21 cellular contexts compared by ENCODE assay signal in genomic region chr3:18679226-18679625, GRCh38.
DNase-seq lines count a peak whose midpoint lies in the region; ATAC-seq and TF ChIP-seq lines count a peak whose summit lies in the region.
"Had no signal": no experiment of that assay in that cellular context is flagged by ENCODE, and none has a peak within 500 bp of the region (broad histone marks: within the 10 kb centered on the region; RNA-seq: fewer than 3 reads in every experiment).

No MANE protein-coding gene starts in this region.

- H3K9me3 ChIP-seq in CD4-positive, CD25-positive, alpha-beta regulatory T cell (ENCODE audit: control insufficient read depth in 2 of 2, low read length in 2 of 2), result no peaks in the 10 kb centered on the region
- peaks cover 0 to 5% (median 0%) of the 10 kb centered on the region in 11 donors for H3K9me3 ChIP-seq in heart right ventricle
- H3K9me3 ChIP-seq: body of pancreas, esophagus muscularis mucosa, psoas muscle had no signal

- H3K9me3 Mint-ChIP-seq in CD4-positive, CD25-positive, alpha-beta regulatory T cell, result peaks cover 0 to 2% (median 0%) of the 10 kb centered on the region in 7 donors
- H3K9me3 Mint-ChIP-seq in activated T-cell treated with anti-CD3 and anti-CD28 coated beads, Interleukin-2, amount 50 U/mL, for 72 hours, result peaks cover 3 to 5% of the 10 kb centered on the region in 2 donors
- H3K9me3 Mint-ChIP-seq in naive thymus-derived CD8-positive, alpha-beta T cell, result peaks cover 0 to 5% (median 0%) of the 10 kb centered on the region in 9 donors
- H3K9me3 Mint-ChIP-seq: nephron progenitor cell had no signal

- H3K4me1 Mint-ChIP-seq in CD4-positive, CD25-positive, alpha-beta regulatory T cell, result peaks cover 28 to 50% (median 31%) of the 10 kb centered on the region in 4 donors
- H3K4me1 Mint-ChIP-seq in activated T-cell treated with anti-CD3 and anti-CD28 coated beads, Interleukin-2, amount 50 U/mL, for 72 hours (ENCODE audit: low read depth), result peaks cover 95% of the 10 kb centered on the region
- peaks cover 27 to 69% (median 62%) of the 10 kb centered on the region in 4 donors for H3K4me1 Mint-ChIP-seq in naive thymus-derived CD8-positive, alpha-beta T cell
- H3K4me1 Mint-ChIP-seq: nephron progenitor cell had no signal

- peaks cover 20% of the 10 kb centered on the region for H3K4me1 ChIP-seq in CD4-positive, CD25-positive, alpha-beta regulatory T cell (ENCODE audit: control insufficient read depth, insufficient read depth, low read length, poor library complexity, severe bottlenecking)
- H3K4me1 ChIP-seq in heart right ventricle, result peaks cover 0 to 6% (median 0%) of the 10 kb centered on the region in 9 donors
- H3K4me1 ChIP-seq: body of pancreas, esophagus muscularis mucosa, psoas muscle had no signal

- no peaks in the 10 kb centered on the region for H3K27me3 ChIP-seq in CD4-positive, CD25-positive, alpha-beta regulatory T cell (ENCODE audit: control insufficient read depth, insufficient read depth, low read length)
- H3K27me3 ChIP-seq in heart right ventricle, result no peaks in the 10 kb centered on the region
- H3K27me3 ChIP-seq: body of pancreas, esophagus muscularis mucosa, spleen had no signal

- H3K36me3 ChIP-seq in CD4-positive, CD25-positive, alpha-beta regulatory T cell (ENCODE audit: control insufficient read depth, insufficient read depth, low read length), result no peaks in the 10 kb centered on the region
- H3K36me3 ChIP-seq in heart right ventricle, result no peaks in the 10 kb centered on the region
- H3K36me3 ChIP-seq: esophagus muscularis mucosa, spleen had no signal

- H3K4me3 Mint-ChIP-seq in CD4-positive, CD25-positive, alpha-beta regulatory T cell, result peak overlapping the region in 3 of 4 donors; percentile 39 to 74 (median 60)
- peak overlapping the region; percentile 57 to 69 for H3K4me3 Mint-ChIP-seq in activated T-cell treated with anti-CD3 and anti-CD28 coated beads, Interleukin-2, amount 50 U/mL, for 72 hours
- peak overlapping the region; percentile 51 to 81 (median 70) for H3K4me3 Mint-ChIP-seq in naive thymus-derived CD8-positive, alpha-beta T cell
- H3K4me3 Mint-ChIP-seq: nephron progenitor cell had no signal

- peak in 2 of 3 donors; percentile 34 to 85 for DNase-seq in CD4-positive, CD25-positive, alpha-beta regulatory T cell
- peak; percentile 65 to 72 for DNase-seq in activated T-cell treated with anti-CD3 and anti-CD28 coated beads, Interleukin-2, amount 50 U/mL, for 72 hours
- peak in 4 of 10 donors; percentile 15 to 56 (median 44) for DNase-seq in naive thymus-derived CD8-positive, alpha-beta T cell
- no peak for DNase-seq in NCI-H1436 treated with DMSO at 0.1 percent for 48 hours (lab: John Stamatoyannopoulos, UW)
- DNase-seq in heart right ventricle, result no peak
- no peak for DNase-seq in NCI-H446 treated with DMSO at 0.1 percent for 48 hours (lab: John Stamatoyannopoulos, UW)
- DNase-seq: activated CD8-positive, alpha-beta memory T cell treated with anti-CD3 and anti-CD28 coated beads, Interleukin-2, amount 50 U/mL, for 48 hours; body of pancreas; GF-D8; glutamatergic neuron; NCI-H1092; NCI-H2171; NCI-H774; nephron progenitor cell; psoas muscle; spleen had no signal

- H3K27ac Mint-ChIP-seq in CD4-positive, CD25-positive, alpha-beta regulatory T cell, result peak overlapping the region; percentile 26 to 89 (median 85)
- H3K27ac Mint-ChIP-seq in activated T-cell treated with anti-CD3 and anti-CD28 coated beads, Interleukin-2, amount 50 U/mL, for 72 hours, result peak overlapping the region; percentile 97
- peak overlapping the region; percentile 60 to 93 (median 84) for H3K27ac Mint-ChIP-seq in naive thymus-derived CD8-positive, alpha-beta T cell
- H3K27ac Mint-ChIP-seq: nephron progenitor cell had no signal

- peak; percentile 67 to 74 for ATAC-seq in CD4-positive, CD25-positive, alpha-beta regulatory T cell (ENCODE audit: low read depth in 2 of 2)
- ATAC-seq in GM21717 (IDR thresholded peaks at IDR 0.05; ENCODE audit: unreplicated experiment) (peak; percentile 59), heart right ventricle (no peak), GM19397 (IDR thresholded peaks at IDR 0.05; ENCODE audit: unreplicated experiment) (no peak)
- ATAC-seq in activated T-cell treated with anti-CD3 and anti-CD28 coated beads, Interleukin-2, amount 50 U/mL, for 72 hours (replicated peaks in 1 of 2), result peak; percentile 84 to 91
- ATAC-seq in naive thymus-derived CD8-positive, alpha-beta T cell, result peak; percentile 68 to 85
- ATAC-seq: body of pancreas, psoas muscle had no signal

- peak overlapping the region; percentile 30 for H3K27ac ChIP-seq in CD4-positive, CD25-positive, alpha-beta regulatory T cell (ENCODE audit: insufficient read depth, low read length, poor library complexity, severe bottlenecking)
- peak overlapping the region in 1 of 10 donors; percentile 21 for H3K27ac ChIP-seq in heart right ventricle
- H3K27ac ChIP-seq: body of pancreas, esophagus muscularis mucosa, KMS-11, psoas muscle had no signal

- H3K27me3 Mint-ChIP-seq in CD4-positive, CD25-positive, alpha-beta regulatory T cell, result no peaks in the 10 kb centered on the region
- H3K27me3 Mint-ChIP-seq in activated T-cell treated with anti-CD3 and anti-CD28 coated beads, Interleukin-2, amount 50 U/mL, for 72 hours (ENCODE audit: low read depth), result no peaks in the 10 kb centered on the region
- no peaks in the 10 kb centered on the region for H3K27me3 Mint-ChIP-seq in naive thymus-derived CD8-positive, alpha-beta T cell

- WGBS in heart right ventricle, 2 donors, result 49 to 59% methylated on average over 4 of the region's 4 CpGs

- no peak for TF ChIP-seq CTCF in heart right ventricle (IDR thresholded peaks at IDR 0.05)

- peak overlapping the region; percentile 56 for H3K4me3 ChIP-seq in CD4-positive, CD25-positive, alpha-beta regulatory T cell (ENCODE audit: low read depth, low read length)
- no peak overlapping the region for H3K4me3 ChIP-seq in heart right ventricle
- H3K4me3 ChIP-seq: body of pancreas, esophagus muscularis mucosa, lung, psoas muscle, spleen had no signal

- H3K36me3 Mint-ChIP-seq in CD4-positive, CD25-positive, alpha-beta regulatory T cell, result peaks cover 3% of the 10 kb centered on the region
- H3K36me3 Mint-ChIP-seq in activated T-cell treated with anti-CD3 and anti-CD28 coated beads, Interleukin-2, amount 50 U/mL, for 72 hours (ENCODE audit: insufficient read depth in 2 of 2), result peaks cover 13 to 25% of the 10 kb centered on the region in 2 donors
- peaks cover 0 to 7% (median 0%) of the 10 kb centered on the region in 3 donors for H3K36me3 Mint-ChIP-seq in naive thymus-derived CD8-positive, alpha-beta T cell

- POLR2A ChIA-PET in naive thymus-derived CD8-positive, alpha-beta T cell (lab: Charles Lee), result interaction anchor here (1.3 kb wide), 2 partner anchors 34 to 37 kb away, joined by 3 to 5 read pairs; no protein-coding TSS in a partner anchor

- intact Hi-C loops in heart right ventricle (cut with DNase I), result no loop called here

Comparison
In these comparisons a context has a peak if more than half of its experiments do, and no peak if none do; other contexts are left out.
1. ATAC-seq: peak in CD4-positive, CD25-positive, alpha-beta regulatory T cell (2 of 2), GM21717 (single experiment), activated T-cell treated with anti-CD3 and anti-CD28 coated beads, Interleukin-2, amount 50 U/mL, for 72 hours (2 of 2) and naive thymus-derived CD8-positive, alpha-beta T cell (2 of 2); none in heart right ventricle (0 of 8) and GM19397 (single experiment).
2. DNase-seq: peak in CD4-positive, CD25-positive, alpha-beta regulatory T cell (2 of 3) and activated T-cell treated with anti-CD3 and anti-CD28 coated beads, Interleukin-2, amount 50 U/mL, for 72 hours (2 of 2); none in NCI-H1436 treated with DMSO at 0.1 percent for 48 hours (single experiment), heart right ventricle (0 of 2) and NCI-H446 treated with DMSO at 0.1 percent for 48 hours (single experiment).
3. Peak in every context shown above with its lines, with median percentiles within 50 percentile points of each other: H3K27ac Mint-ChIP-seq and H3K4me3 Mint-ChIP-seq.